ENCODE assay signal across 8 cellular contexts in the genomic region with DNA sequence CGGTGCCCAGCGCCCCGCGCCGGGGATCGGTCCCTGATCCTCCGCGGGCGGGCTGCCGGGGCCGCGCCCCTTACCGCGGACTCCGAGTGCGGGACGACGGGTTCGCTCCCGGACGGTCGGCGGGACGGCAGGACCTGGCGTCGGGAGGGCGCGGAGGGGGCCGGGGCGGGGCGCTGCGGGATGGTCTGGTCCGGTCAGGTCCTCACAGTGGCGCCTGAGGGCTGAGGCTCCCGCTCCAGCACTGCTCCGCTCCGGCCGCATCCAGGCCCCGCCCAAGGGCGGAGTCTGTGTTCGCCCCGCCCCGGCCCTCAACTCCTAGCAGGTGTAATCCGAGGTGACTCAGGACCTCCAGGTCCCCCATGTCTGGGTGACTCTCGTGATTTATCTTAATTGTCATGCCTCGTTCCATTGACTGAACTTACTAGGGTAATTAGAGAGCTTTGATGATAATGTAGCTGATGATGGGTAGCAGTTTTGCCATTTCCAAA. TPM values are rescaled to one million over a fixed set of nuclear protein-coding genes. Genes with fewer than 3 reads are reported as not detected.
A peak's percentile ranks its signal among the peaks of the same experiment; 100 is the strongest.
DNase-seq lines count a peak whose midpoint lies in the region; ATAC-seq lines count a peak whose summit lies in the region.

A gene with protein sequence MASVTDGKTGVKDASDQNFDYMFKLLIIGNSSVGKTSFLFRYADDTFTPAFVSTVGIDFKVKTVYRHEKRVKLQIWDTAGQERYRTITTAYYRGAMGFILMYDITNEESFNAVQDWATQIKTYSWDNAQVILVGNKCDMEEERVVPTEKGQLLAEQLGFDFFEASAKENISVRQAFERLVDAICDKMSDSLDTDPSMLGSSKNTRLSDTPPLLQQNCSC (minus strand): TSS at position 223 of the 488 bp plus-strand sequence. CDS start 13,583 bp downstream, outside the sequence.

- ATAC-seq in GM19397 (IDR thresholded peaks at IDR 0.05; ENCODE audit: unreplicated experiment) (peak; percentile 88), Right ventricle myocardium superior (ENCODE audit: poor library complexity) (peak; percentile 63), aorta (ENCODE audit: low FRiP score) (peak; percentile 64)

- H3K27ac ChIP-seq in HUES64 (ENCODE audit: low read depth, low read length): peak within 1 kb of the TSS; percentile 69; the same call in 1 of the 2 replicates
- H3K27ac ChIP-seq in rectal smooth muscle tissue (ENCODE audit: low read depth, low read length): no peak within 1 kb of the TSS
- H3K27ac ChIP-seq in aorta (ENCODE audit: low read depth in 1 of 2, low read length in 2 of 2): no peak within 1 kb of the TSS

- H3K9ac ChIP-seq in HUES64 (ENCODE audit: low read depth, low read length) (peak within 1 kb of the TSS; percentile 70), rectal smooth muscle tissue (ENCODE audit: low read length) (no peak within 1 kb of the TSS)

- 0 out of 2 replicates have a peak, but pooled peaks cover 2% of the 10 kb centered on the region for H3K27me3 ChIP-seq in HUES64 (ENCODE audit: insufficient read depth, low read length)
- H3K27me3 ChIP-seq in rectal smooth muscle tissue (ENCODE audit: control insufficient read depth, insufficient read depth, low read length): peaks cover 15% of the 10 kb centered on the region
- H3K27me3 ChIP-seq in aorta (ENCODE audit: control insufficient read depth in 1 of 2, insufficient read depth in 2 of 2, low read length in 1 of 2): no peaks in the 10 kb centered on the region

- no peaks in the 10 kb centered on the region for H3K9me3 ChIP-seq in HUES64 (ENCODE audit: insufficient read depth, low read depth, low read length)
- H3K9me3 ChIP-seq in aorta (ENCODE audit: control insufficient read depth, low read length): no peaks in the 10 kb centered on the region

- 0 out of 2 replicates have a peak, but pooled peaks cover 3% of the 10 kb centered on the region for H3K36me3 ChIP-seq in HUES64 (ENCODE audit: insufficient read depth, low read length)
- no peaks in the 10 kb centered on the region for H3K36me3 ChIP-seq in rectal smooth muscle tissue (ENCODE audit: control insufficient read depth, insufficient read depth, low read length)
- no peaks in the 10 kb centered on the region for H3K36me3 ChIP-seq in aorta (ENCODE audit: control insufficient read depth in 1 of 2, insufficient read depth in 2 of 2, low read length in 1 of 2)

- WGBS in HUES64: under 1% methylated on average over 46 of the region's 46 CpGs
- 0 to 1% methylated on average over 34 to 46 of the region's 46 CpGs for WGBS in aorta, 2 donors

- peak within 1 kb of the TSS; percentile 69 for H3K4me3 ChIP-seq in HUES64 (ENCODE audit: low read length)
- H3K4me3 ChIP-seq in rectal smooth muscle tissue (ENCODE audit: low read length): peak within 1 kb of the TSS; percentile 9
- H3K4me3 ChIP-seq in aorta (ENCODE audit: low read length in 2 of 2): peak within 1 kb of the TSS; percentile 44

- H3K4me1 ChIP-seq in HUES64 (ENCODE audit: insufficient read depth, low read length) (no peaks in the 10 kb centered on the region; the same call in 1 of the 2 replicates), rectal smooth muscle tissue (ENCODE audit: control insufficient read depth, insufficient read depth, low read length) (no peaks in the 10 kb centered on the region), aorta (ENCODE audit: control insufficient read depth in 1 of 2, insufficient read depth in 2 of 2, low read length in 2 of 2) (no peaks in the 10 kb centered on the region)

- intact Hi-C loops in Right ventricle myocardium superior (cut with DNase I): no loop called here
- intact Hi-C loops in aorta (cut with DNase I): no loop called here

- DNase-seq in Ammon's horn (ENCODE audit: low spot score) (peak; percentile 7), SHP77 (lab: John Stamatoyannopoulos, UW) (peak; percentile 48 to 54), Right ventricle myocardium superior (peak; percentile 64), aorta (peak; percentile 52 to 81)
- DNase-seq in activated naive CD4-positive, alpha-beta T cell (lab: John Stamatoyannopoulos, UW): peak; percentile 51 to 74 (median 62)

RNA-seq across cellular contexts. Expression of the gene that starts here (rescaled TPM):
- polyA plus RNA-seq in HUES64 (2013, experiment 1 of 2): 15.3 TPM
- 17.6 TPM for polyA plus RNA-seq in HUES64 (2013, experiment 2 of 2)
- total RNA-seq in Right ventricle myocardium superior (not detected), aorta (under 1 TPM; 0.03 TPM)
- polyA plus RNA-seq in aorta: under 1 TPM; 0.05 to 0.13 TPM

Comparison
In these comparisons a context has a peak if more than half of its experiments do, and no peak if none do; other contexts are left out.
1. Peak in DNase-seq and ATAC-seq in Right ventricle myocardium superior; RNA of the gene not detected or under 1 TPM.
2. Peak in DNase-seq, ATAC-seq and H3K4me3 ChIP-seq in aorta; RNA of the gene not detected or under 1 TPM.
3. DNase-seq: peak in every context shown above with its lines; median percentile 66 in aorta; 64 in Right ventricle myocardium superior; 62 in activated naive CD4-positive, alpha-beta T cell; 51 in SHP77; 7 in Ammon's horn.
4. H3K4me3 ChIP-seq: peak in every context shown above with its lines; median percentile 69 in HUES64; 44 in aorta; 9 in rectal smooth muscle tissue.